ENCODE assay signal across 1 cellular context in genomic region chr20:20214757-20215275, GRCh38.
TF ChIP-seq lines count a peak whose summit lies in the region.

No MANE protein-coding gene starts in this region.

TF ChIP-seq in WTC11, 78 proteins besides CTCF, POLR2A, EP300 and RAD21 (continued from another document):
- TF ChIP-seq AFF4 (CRISPR knock-in tag; IDR thresholded peaks at IDR 0.05; ENCODE audit: borderline replicate concordance) (no peak), ZBTB43 (CRISPR knock-in tag; IDR thresholded peaks at IDR 0.05) (no peak), ZNF671 (CRISPR knock-in tag; IDR thresholded peaks at IDR 0.05) (no peak), FOXP1 (CRISPR knock-in tag; IDR thresholded peaks at IDR 0.05; ENCODE audit: borderline replicate concordance) (no peak), MAX (CRISPR knock-in tag; IDR thresholded peaks at IDR 0.05) (no peak), ZNF512 (CRISPR knock-in tag; IDR thresholded peaks at IDR 0.05; ENCODE audit: borderline replicate concordance) (no peak), ESRRA (CRISPR knock-in tag; IDR thresholded peaks at IDR 0.05; ENCODE audit: borderline replicate concordance) (no peak), HMGXB4 (CRISPR knock-in tag; IDR thresholded peaks at IDR 0.05) (no peak)
